ENCODE assay signal across 8 cellular contexts in the genomic region with DNA sequence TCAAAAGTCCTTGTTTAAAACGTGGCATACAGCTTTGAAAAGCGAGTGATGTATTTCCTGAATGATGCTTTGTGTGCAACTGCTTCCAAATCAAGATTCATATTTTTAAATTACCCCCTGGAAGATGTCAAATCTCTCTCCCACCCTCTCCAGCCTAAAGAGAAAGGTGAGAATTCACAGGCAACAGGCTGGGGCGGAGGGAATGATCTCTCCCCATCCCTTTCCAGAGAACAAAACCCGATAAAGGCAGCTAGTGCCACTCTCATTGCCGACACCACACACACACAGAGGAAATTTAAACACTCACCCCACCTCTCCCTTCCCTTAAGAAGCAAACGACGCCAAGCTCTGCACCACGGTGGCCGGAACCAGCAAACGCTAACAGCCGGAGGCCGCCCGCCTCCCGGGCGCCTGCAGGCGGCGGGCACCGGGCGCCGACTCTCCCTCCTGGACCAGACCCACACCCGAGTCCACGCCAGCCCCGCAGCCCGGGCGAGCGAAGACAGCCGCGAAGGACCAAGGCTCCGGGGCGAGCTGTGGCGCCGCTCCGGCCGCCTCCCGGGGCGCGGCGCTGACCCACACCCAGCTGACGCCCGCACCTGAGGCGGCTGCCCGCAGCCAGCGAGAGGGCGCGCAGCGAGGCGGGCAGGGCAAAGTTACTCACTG. TPM values are rescaled to one million over a fixed set of nuclear protein-coding genes. Genes with fewer than 3 reads are reported as not detected.
DNase-seq lines count a peak whose midpoint lies in the region; ATAC-seq, FAIRE-seq and TF ChIP-seq lines count a peak whose summit lies in the region.

No MANE protein-coding gene starts in this region.

- peak overlapping the region; percentile 95 to 97 (median 96) for H3K4me3 Mint-ChIP-seq in CD4-positive, CD25-positive, alpha-beta regulatory T cell

- H3K9me3 ChIP-seq in CD4-positive, CD25-positive, alpha-beta regulatory T cell (ENCODE audit: control insufficient read depth in 2 of 2, low read length in 2 of 2), result no peaks in the 10 kb centered on the region

- H3K4me1 ChIP-seq in CD4-positive, CD25-positive, alpha-beta regulatory T cell (ENCODE audit: control insufficient read depth, insufficient read depth, low read length, poor library complexity, severe bottlenecking), result peaks cover 45% of the 10 kb centered on the region

- H3K4me3 ChIP-seq in CD4-positive, CD25-positive, alpha-beta regulatory T cell (ENCODE audit: low read depth, low read length), result peak overlapping the region; percentile 89
- H3K4me3 ChIP-seq in bronchial epithelial cell (ENCODE audit: low read depth, low read length), result peak overlapping the region; percentile 63

- peak in 2 of 3 donors; percentile 29 to 71 for DNase-seq in CD4-positive, CD25-positive, alpha-beta regulatory T cell
- DNase-seq in SW 1271 (lab: John Stamatoyannopoulos, UW) (peak; percentile 4 to 8), bronchial epithelial cell (ENCODE audit: low read depth) (peak; percentile 31), left lobe of liver (ENCODE audit: low spot score) (no peak), NCI-H1436 (lab: John Stamatoyannopoulos, UW) (no peak)
- DNase-seq in stimulated activated CD4-positive, alpha-beta T cell treated with anti-CD3 and anti-CD28 coated beads, TNF-alpha, amount 100 ng/mL, for 24 hours (ENCODE audit: low read depth in 3 of 3), result peak; percentile 6 to 29 (median 15)

- no peaks in the 10 kb centered on the region for H3K27me3 ChIP-seq in CD4-positive, CD25-positive, alpha-beta regulatory T cell (ENCODE audit: control insufficient read depth, insufficient read depth, low read length)
- no peaks in the 10 kb centered on the region for H3K27me3 ChIP-seq in bronchial epithelial cell (ENCODE audit: control insufficient read depth, insufficient read depth, low read length)

- peak overlapping the region; percentile 97 for H3K27ac ChIP-seq in CD4-positive, CD25-positive, alpha-beta regulatory T cell (ENCODE audit: insufficient read depth, low read length, poor library complexity, severe bottlenecking)

- no peaks in the 10 kb centered on the region for H3K9me3 Mint-ChIP-seq in CD4-positive, CD25-positive, alpha-beta regulatory T cell

- peaks cover 35 to 57% (median 53%) of the 10 kb centered on the region in 4 donors for H3K4me1 Mint-ChIP-seq in CD4-positive, CD25-positive, alpha-beta regulatory T cell

- peak; percentile 7 to 8 for ATAC-seq in CD4-positive, CD25-positive, alpha-beta regulatory T cell (ENCODE audit: low read depth in 2 of 2)
- ATAC-seq in GM19328 (IDR thresholded peaks at IDR 0.05; ENCODE audit: unreplicated experiment), result peak; percentile 26
- ATAC-seq in HG03378 (IDR thresholded peaks at IDR 0.05; ENCODE audit: unreplicated experiment), result peak; percentile 32
- ATAC-seq in left lobe of liver, result peak; percentile 41

- H3K36me3 Mint-ChIP-seq in CD4-positive, CD25-positive, alpha-beta regulatory T cell, result peaks cover 17% of the 10 kb centered on the region

- peaks cover 14% of the 10 kb centered on the region for H3K36me3 ChIP-seq in CD4-positive, CD25-positive, alpha-beta regulatory T cell (ENCODE audit: control insufficient read depth, insufficient read depth, low read length)
- H3K36me3 ChIP-seq in bronchial epithelial cell (ENCODE audit: control insufficient read depth, insufficient read depth, low read length), result peaks cover 5% of the 10 kb centered on the region

- FAIRE-seq in bronchial epithelial cell (lab: Jason Lieb, UNC), result no peak

- H3K27me3 Mint-ChIP-seq in CD4-positive, CD25-positive, alpha-beta regulatory T cell, result no peaks in the 10 kb centered on the region

- TF ChIP-seq CTCF in bronchial epithelial cell (IDR thresholded peaks at IDR 0.05; ENCODE audit: insufficient read depth, low read length, severe bottlenecking), result peak; percentile 36

- H3K27ac Mint-ChIP-seq in CD4-positive, CD25-positive, alpha-beta regulatory T cell, result peak overlapping the region; percentile 73 to 95 (median 89)

RNA-seq across cellular contexts. Expression of a gene that starts 0.5 kb away (rescaled TPM):
- 6.5 TPM for total RNA-seq in CD4-positive, CD25-positive, alpha-beta regulatory T cell
- polyA plus RNA-seq in CD4-positive, CD25-positive, alpha-beta regulatory T cell, result 1 to 10 TPM; 3.7 to 5.0 (median 4.8) TPM
- total RNA-seq in bronchial epithelial cell (29.1 and 29.2 TPM in 2 replicates), left lobe of liver (10.1 TPM)

RNA-seq across cellular contexts. Expression of a gene that starts 1.8 kb away (rescaled TPM):
- 150 TPM for total RNA-seq in CD4-positive, CD25-positive, alpha-beta regulatory T cell
- polyA plus RNA-seq in CD4-positive, CD25-positive, alpha-beta regulatory T cell, result 100 to 1,000 TPM; 184 to 239 (median 211) TPM
- 134 and 140 TPM in 2 replicates for total RNA-seq in bronchial epithelial cell
- total RNA-seq in left lobe of liver, result 36.1 TPM

Comparison
In these comparisons a context has a peak if more than half of its experiments do, and no peak if none do; other contexts are left out.
1. DNase-seq: peak in CD4-positive, CD25-positive, alpha-beta regulatory T cell (2 of 3), SW 1271 (2 of 2), bronchial epithelial cell (single experiment) and stimulated activated CD4-positive, alpha-beta T cell treated with anti-CD3 and anti-CD28 coated beads, TNF-alpha, amount 100 ng/mL, for 24 hours (3 of 3); none in left lobe of liver (single experiment) and NCI-H1436 (single experiment).
2. Peak in every context shown above with its lines, with median percentiles within 50 percentile points of each other: ATAC-seq.